10 cellular contexts compared by ENCODE assay signal in the genomic region with DNA sequence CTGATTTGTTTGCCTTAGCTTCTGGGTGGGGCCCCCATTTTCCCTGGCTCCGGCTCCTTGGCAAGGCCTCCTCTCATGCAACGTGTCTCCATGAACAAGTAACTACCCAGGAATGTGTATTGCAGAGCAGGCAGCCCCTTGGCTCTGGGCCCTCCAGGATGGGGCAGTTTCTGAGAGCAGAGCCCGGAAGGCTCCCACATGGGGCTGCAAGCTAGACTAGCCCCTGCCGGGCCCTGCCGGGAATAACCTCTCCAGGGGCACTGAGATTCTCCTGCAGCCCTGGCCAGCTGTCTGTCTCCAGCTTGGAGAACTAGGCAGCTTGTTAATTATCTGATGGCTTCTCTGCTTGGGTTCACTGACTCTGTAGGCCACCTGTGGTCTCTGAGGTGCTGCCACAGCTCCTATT.
DNase-seq lines count a peak whose midpoint lies in the region; TF ChIP-seq lines count a peak whose summit lies in the region.
"Had no signal": no experiment of that assay in that cellular context is flagged by ENCODE, and none has a peak within 500 bp of the region (broad histone marks: within the 10 kb centered on the region; RNA-seq: fewer than 3 reads in every experiment).

No MANE protein-coding gene starts in this region.

- H3K27ac ChIP-seq in ACC112 (ENCODE audit: low read depth, low read length) (peak overlapping the region; percentile 84), esophagus muscularis mucosa (replicated peaks in 1 of 4) (peak overlapping the region; percentile 9 to 55 (median 28)), mesodermal cell (ENCODE audit: low read depth, low read length, severe bottlenecking) (peak overlapping the region; percentile 51)

- no peaks in the 10 kb centered on the region for H3K27me3 ChIP-seq in ACC112 (ENCODE audit: insufficient read depth, low read length)
- no peaks in the 10 kb centered on the region for H3K27me3 ChIP-seq in esophagus muscularis mucosa
- H3K27me3 ChIP-seq: ascending aorta had no signal

- no peaks in the 10 kb centered on the region for H3K79me2 ChIP-seq in ACC112 (ENCODE audit: control insufficient read depth, insufficient read depth, low read length, unreplicated experiment)

- no peaks in the 10 kb centered on the region for H3K36me3 ChIP-seq in ACC112 (ENCODE audit: insufficient read depth, low read length)
- no peaks in the 10 kb centered on the region for H3K36me3 ChIP-seq in esophagus muscularis mucosa
- H3K36me3 ChIP-seq in mesodermal cell (ENCODE audit: control insufficient read depth, insufficient read depth, low read length) = no peaks in the 10 kb centered on the region
- H3K36me3 ChIP-seq: ascending aorta had no signal

- peaks cover 50% of the 10 kb centered on the region for H3K4me1 ChIP-seq in ACC112 (ENCODE audit: control insufficient read depth, insufficient read depth, low read length, unreplicated experiment)
- peaks cover 21 to 36% (median 33%) of the 10 kb centered on the region in 4 donors for H3K4me1 ChIP-seq in esophagus muscularis mucosa
- H3K4me1 ChIP-seq in mesodermal cell (ENCODE audit: control insufficient read depth, insufficient read depth, low read length, poor library complexity, severe bottlenecking) = peaks cover 37% of the 10 kb centered on the region

- H3K9me3 ChIP-seq in esophagus muscularis mucosa (no peaks in the 10 kb centered on the region), mesodermal cell (ENCODE audit: control insufficient read depth, low read length) (peaks cover 3% of the 10 kb centered on the region)
- H3K9me3 ChIP-seq: ascending aorta had no signal

- TF ChIP-seq CTCF in esophagus muscularis mucosa (IDR thresholded peaks at IDR 0.05) = no peak

- H3K4me3 ChIP-seq in ACC112 (ENCODE audit: low read depth, low read length) (peak overlapping the region; percentile 42; the same call in 1 of the 2 replicates), esophagus muscularis mucosa (no peak overlapping the region), mesodermal cell (ENCODE audit: extremely low read depth, insufficient read depth, low read length, poor library complexity, severe bottlenecking) (no peak overlapping the region)
- H3K4me3 ChIP-seq: ascending aorta had no signal

- no peak for TF ChIP-seq EP300 in esophagus muscularis mucosa (IDR thresholded peaks at IDR 0.05)

- no peak for TF ChIP-seq POLR2A in esophagus muscularis mucosa (IDR thresholded peaks at IDR 0.05; ENCODE audit: low read depth)

- DNase-seq in LHCN-M2 (ENCODE audit: low read depth) = peak; percentile 81
- DNase-seq in esophagus muscularis mucosa (ENCODE audit: extremely low spot score) = no peak
- DNase-seq in NCI-H2196 (lab: John Stamatoyannopoulos, UW; ENCODE audit: unreplicated experiment) = no peak
- no peak for DNase-seq in SKM-1 treated with dmso at 0.1 percent for 144 hours (lab: John Stamatoyannopoulos, UW; ENCODE audit: unreplicated experiment)
- no peak for DNase-seq in COR-L47 (lab: John Stamatoyannopoulos, UW)
- DNase-seq in NCI-H1105 (lab: John Stamatoyannopoulos, UW) = no peak
- DNase-seq: NCI-H2029 had no signal

- 66% methylated on average over 5 of the region's 5 CpGs for WGBS in esophagus muscularis mucosa
- WGBS in mesodermal cell (ENCODE audit: insufficient coverage in 2 of 2), 2 experiments = 49 to 51% methylated on average over 5 of the region's 5 CpGs

- peak overlapping the region; percentile 74 for H2AFZ ChIP-seq in ACC112 (ENCODE audit: low read length, unreplicated experiment)

- intact Hi-C loops in esophagus muscularis mucosa (cut with DNase I) = no loop called here

Comparison
In these comparisons a context has a peak if more than half of its experiments do, and no peak if none do; other contexts are left out.
1. H3K27ac ChIP-seq: peak in every context shown above with its lines; median percentile 84 in ACC112; 51 in mesodermal cell; 28 in esophagus muscularis mucosa.